13 cellular contexts compared by ENCODE assay signal in the genomic region with DNA sequence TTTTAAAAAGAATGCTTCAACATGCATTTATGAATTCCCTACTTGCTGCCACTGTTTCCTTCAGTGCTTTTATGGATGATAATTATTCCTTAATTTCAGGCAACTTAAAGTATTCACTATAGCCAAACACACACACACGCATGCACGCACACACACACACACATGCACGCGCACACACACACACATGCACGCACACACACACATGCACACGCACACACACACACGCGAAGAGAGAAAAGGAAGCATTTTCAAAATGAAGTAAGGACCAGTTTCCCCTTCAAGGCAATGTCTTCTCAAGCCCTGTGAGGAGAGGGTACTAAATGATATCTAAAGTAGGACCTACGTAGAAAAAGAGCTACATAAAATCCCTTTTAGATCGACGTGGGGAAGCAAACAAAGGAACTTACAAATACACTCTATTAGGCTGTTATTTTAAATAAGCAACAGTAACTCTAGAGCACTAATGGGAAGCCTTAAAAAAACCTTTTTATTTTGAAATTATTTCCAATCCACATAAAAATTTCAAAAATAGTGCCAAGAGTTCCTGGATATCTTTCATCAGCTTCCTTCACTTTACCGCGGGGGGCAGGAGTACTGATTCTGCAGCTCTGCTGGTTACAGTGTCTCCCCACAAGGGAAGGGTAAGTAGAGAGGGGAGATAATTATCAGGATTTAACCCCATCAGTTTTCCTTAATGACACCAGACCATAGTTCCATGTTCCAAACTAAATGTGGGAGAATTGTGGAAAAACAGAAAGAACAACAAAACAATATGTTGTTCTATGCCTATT. TPM values are rescaled to one million over a fixed set of nuclear protein-coding genes. Genes with fewer than 3 reads are reported as not detected.
DNase-seq lines count a peak whose midpoint lies in the region; ATAC-seq and TF ChIP-seq lines count a peak whose summit lies in the region.
"Had no signal": no experiment of that assay in that cellular context is flagged by ENCODE, and none has a peak within 500 bp of the region (broad histone marks: within the 10 kb centered on the region; RNA-seq: fewer than 3 reads in every experiment).

No MANE protein-coding gene starts in this region.

- peaks cover 28% of the 10 kb centered on the region; the same call in 1 of the 2 replicates for H3K79me2 ChIP-seq in OCI-LY1 (ENCODE audit: insufficient read depth, low read length)

- peak overlapping the region; percentile 81 for H3K27ac Mint-ChIP-seq in stimulated activated naive CD8-positive, alpha-beta T cell treated with anti-CD3 and anti-CD28 coated beads, Interleukin-15, Interleukin-2, amounts not matched to agents 100 ng/mL and 50 ng/mL, for 24 hours

- H3K4me2 ChIP-seq in OCI-LY1 (ENCODE audit: low read length): peak overlapping the region; percentile 62

- no peaks in the 10 kb centered on the region for H3K9me3 ChIP-seq in OCI-LY1 (ENCODE audit: low read length)
- H3K9me3 ChIP-seq: BE2C had no signal

- peak overlapping the region; percentile 34 for H3K9ac ChIP-seq in OCI-LY1 (ENCODE audit: low read length)

- no peaks in the 10 kb centered on the region; the same call in 1 of the 2 replicates for H3F3A ChIP-seq in OCI-LY1 (ENCODE audit: insufficient read depth, low read length)

- peak overlapping the region; percentile 30 for H3K4me3 Mint-ChIP-seq in stimulated activated naive CD8-positive, alpha-beta T cell treated with anti-CD3 and anti-CD28 coated beads, Interleukin-15, Interleukin-2, amounts not matched to agents 100 ng/mL and 50 ng/mL, for 24 hours

- peaks cover 26% of the 10 kb centered on the region for H3K36me3 Mint-ChIP-seq in stimulated activated naive CD8-positive, alpha-beta T cell treated with anti-CD3 and anti-CD28 coated beads, Interleukin-15, Interleukin-2, amounts not matched to agents 100 ng/mL and 50 ng/mL, for 24 hours (ENCODE audit: low read depth)

- no peak for ATAC-seq in stimulated activated naive CD8-positive, alpha-beta T cell treated with anti-CD3 and anti-CD28 coated beads, Interleukin-15, Interleukin-2, amounts not matched to agents 100 U/mL and 50 U/mL, for 24 hours
- ATAC-seq in HG03442 (IDR thresholded peaks at IDR 0.05; ENCODE audit: unreplicated experiment) (no peak), HG03175 (IDR thresholded peaks at IDR 0.05; ENCODE audit: unreplicated experiment) (no peak), GM19395 (IDR thresholded peaks at IDR 0.05; ENCODE audit: unreplicated experiment) (no peak)

- H3K4me1 ChIP-seq in OCI-LY1 (ENCODE audit: insufficient read depth, low read length, severe bottlenecking): peaks cover 64% of the 10 kb centered on the region

- H3K4me3 ChIP-seq in OCI-LY1 (ENCODE audit: low read depth, low read length, poor library complexity, severe bottlenecking): peak overlapping the region; percentile 40

- H2AFZ ChIP-seq in OCI-LY1 (ENCODE audit: low read length): no peak overlapping the region

- H3K36me3 ChIP-seq in OCI-LY1 (ENCODE audit: insufficient read depth, low read length): peaks cover 4% of the 10 kb centered on the region; the same call in 1 of the 2 replicates
- H3K36me3 ChIP-seq: BE2C had no signal

- H3K9me2 ChIP-seq in OCI-LY1 (ENCODE audit: low read depth, low read length): no peaks in the 10 kb centered on the region

- TF ChIP-seq CTCF in OCI-LY1 (IDR thresholded peaks at IDR 0.05; ENCODE audit: low read length): no peak

- no peaks in the 10 kb centered on the region for H3K27me3 ChIP-seq in OCI-LY1 (ENCODE audit: insufficient read depth, low read length)
- H3K27me3 ChIP-seq: BE2C had no signal

- H4K20me1 ChIP-seq in OCI-LY1 (ENCODE audit: insufficient read depth, low read length): no peaks in the 10 kb centered on the region

- no peaks in the 10 kb centered on the region for H3K27me3 Mint-ChIP-seq in stimulated activated naive CD8-positive, alpha-beta T cell treated with anti-CD3 and anti-CD28 coated beads, Interleukin-15, Interleukin-2, amounts not matched to agents 100 ng/mL and 50 ng/mL, for 24 hours

- DNase-seq in stimulated activated naive CD8-positive, alpha-beta T cell treated with anti-CD3 and anti-CD28 coated beads, Interleukin-15, Interleukin-2, amounts not matched to agents 100 U/mL and 50 U/mL, for 24 hours: no peak
- DNase-seq in dermis blood vessel endothelial cell (peak; percentile 18), mucosa of gallbladder (ENCODE audit: low spot score) (no peak)
- DNase-seq: activated CD4-positive, alpha-beta T cell treated with anti-CD3 and anti-CD28 coated beads, Interleukin-2, amount 50 U/mL, for 4 hours; BE2C; NCI-H1930; stimulated activated naive CD4-positive, alpha-beta T cell treated with Interleukin-2 at 50 U/mL for 16 hours had no signal

- H3K4me1 Mint-ChIP-seq in stimulated activated naive CD8-positive, alpha-beta T cell treated with anti-CD3 and anti-CD28 coated beads, Interleukin-15, Interleukin-2, amounts not matched to agents 100 ng/mL and 50 ng/mL, for 24 hours (ENCODE audit: low read depth): peaks cover 81% of the 10 kb centered on the region

- peak overlapping the region; percentile 47 for H3K27ac ChIP-seq in OCI-LY1 (ENCODE audit: low read depth, low read length, poor library complexity, severe bottlenecking)

- H3K9me3 Mint-ChIP-seq in stimulated activated naive CD8-positive, alpha-beta T cell treated with anti-CD3 and anti-CD28 coated beads, Interleukin-15, Interleukin-2, amounts not matched to agents 100 ng/mL and 50 ng/mL, for 24 hours: no peaks in the 10 kb centered on the region
- H3K9me3 Mint-ChIP-seq: IgD-negative memory B cell had no signal

RNA-seq across cellular contexts. Expression of a gene that starts 13.7 kb away (rescaled TPM):
- total RNA-seq in dermis blood vessel endothelial cell: 27.4 and 31.8 TPM in 2 replicates
- 45.3 TPM for total RNA-seq in mucosa of gallbladder
